8 cellular contexts compared by ENCODE assay signal in the genomic region with DNA sequence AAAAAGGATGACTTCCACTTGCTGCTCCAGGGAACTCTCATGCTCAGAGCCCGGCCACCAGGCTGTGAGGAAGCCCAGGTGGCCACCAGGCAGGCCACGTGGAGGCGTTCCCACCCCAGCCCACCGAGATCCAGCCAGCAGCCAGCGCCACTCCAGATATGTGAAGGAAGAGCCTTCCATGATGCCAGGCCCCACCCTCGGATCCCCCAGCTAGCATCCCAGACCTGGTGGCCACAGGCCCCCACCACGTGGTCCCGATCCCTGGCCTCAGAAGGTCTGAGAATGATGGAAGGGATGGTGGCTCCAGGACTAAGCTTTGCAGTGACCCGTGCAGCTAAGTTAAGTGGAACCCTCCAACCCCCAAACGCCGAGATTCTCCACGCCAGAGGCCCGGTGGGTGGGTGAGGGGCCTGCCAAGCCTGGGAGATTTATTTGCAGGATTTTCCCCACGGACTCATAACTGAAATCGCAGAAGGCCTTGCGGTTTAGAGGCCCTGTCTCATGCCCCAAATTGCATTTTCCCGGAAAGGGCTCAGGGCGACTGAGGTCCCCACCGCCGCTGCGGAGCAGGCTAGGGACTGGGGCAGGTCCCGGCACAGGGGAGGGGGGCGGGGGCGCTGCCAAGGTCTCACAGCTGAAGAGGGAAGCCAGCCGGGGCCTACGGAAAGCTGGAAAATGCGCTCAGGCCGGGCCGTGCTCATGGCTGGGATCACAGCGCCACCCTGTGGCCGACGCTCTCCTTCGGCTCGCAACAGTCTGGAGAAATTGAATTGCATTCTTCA. TPM values are rescaled to one million over a fixed set of nuclear protein-coding genes. Genes with fewer than 3 reads are reported as not detected.
DNase-seq lines count a peak whose midpoint lies in the region; ATAC-seq, FAIRE-seq and TF ChIP-seq lines count a peak whose summit lies in the region.

No MANE protein-coding gene starts in this region.

- no peaks in the 10 kb centered on the region; a peak in 1 of 7 replicates for H3K27me3 ChIP-seq in H1 (replicated peaks in 1 of 4; ENCODE audit: control insufficient read depth in 3 of 4, extremely low read depth in 1 of 4, insufficient read depth in 3 of 4, low read length in 3 of 4)

- no peaks in the 10 kb centered on the region for H3K4me1 ChIP-seq in H1 (replicated peaks in 1 of 4; ENCODE audit: control insufficient read depth in 3 of 4, insufficient read depth in 4 of 4, low read length in 3 of 4)

- no peak overlapping the region for H2AFZ ChIP-seq in H1 (ENCODE audit: low read length)

- no peak overlapping the region for H3K27ac ChIP-seq in H1 (ENCODE audit: low read depth, low read length)

- H3K23me2 ChIP-seq in H1 (ENCODE audit: low read depth, low read length), result no peaks in the 10 kb centered on the region

- no peak overlapping the region for H2BK15ac ChIP-seq in H1 (ENCODE audit: low read length)

- no peak overlapping the region for H2BK120ac ChIP-seq in H1 (replicated peaks; ENCODE audit: low read depth, low read length)

- no peak overlapping the region for H3K56ac ChIP-seq in H1 (replicated peaks; ENCODE audit: insufficient read length, low read depth, low read length)

- POLR2A ChIA-PET in H1 (lab: Charles Lee; ENCODE audit: partially characterized antibody), result no interaction called here

- no peak overlapping the region for H3K4me3 ChIP-seq in H1 (ENCODE audit: extremely low read depth in 1 of 4, insufficient read depth in 2 of 4, low read depth in 3 of 4, low read length in 4 of 4)

- ATAC-seq in HG02642 (IDR thresholded peaks at IDR 0.05; ENCODE audit: poor library complexity, unreplicated experiment) (peak; percentile 71), GM21737 (IDR thresholded peaks at IDR 0.05; ENCODE audit: unreplicated experiment) (no peak)

- H3K23ac ChIP-seq in H1 (ENCODE audit: insufficient read length), result no peak overlapping the region

- no peak overlapping the region for H2AK5ac ChIP-seq in H1 (ENCODE audit: low read depth, low read length)

- no peak for TF ChIP-seq EP300 in H1 (IDR thresholded peaks at IDR 0.05; ENCODE audit: borderline replicate concordance in 1 of 2, low read depth in 2 of 2, low read length in 2 of 2)

- no peak overlapping the region for H4K91ac ChIP-seq in H1 (replicated peaks; ENCODE audit: insufficient read length, low read length)

- H2BK20ac ChIP-seq in H1 (ENCODE audit: low read length), result no peak overlapping the region

- CTCF ChIA-PET in H1 (lab: Charles Lee; ENCODE audit: partially characterized antibody), result interaction anchor here (0.7 to 7.1 kb wide), 18 partner anchors 13 to 980 kb away, joined by 3 to 64 read pairs (median 3); no protein-coding TSS in a partner anchor

- H3K4me2 ChIP-seq in H1 (ENCODE audit: insufficient read depth in 1 of 2, low read depth in 2 of 2, low read length in 2 of 2), result no peak overlapping the region

- WGBS in H1 (ENCODE audit: extremely low coverage in 1 of 2, insufficient coverage in 1 of 2, insufficient read length in 1 of 2, insufficient replicate concordance in 2 of 2, low coverage in 1 of 2, low lambda C conversion rate in 2 of 2, missing lambda C conversion rate in 1 of 2), 2 experiments, result 44% methylated on average over 30 of the region's 34 CpGs; no CpG with 5 or more reads in 1 of the 2 experiments

- no peak overlapping the region for H4K5ac ChIP-seq in H1 (ENCODE audit: insufficient read length, low read depth, low read length)

- H4K20me1 ChIP-seq in H1 (replicated peaks in 1 of 2; ENCODE audit: control insufficient read depth in 1 of 2, insufficient read depth in 2 of 2, low read length in 2 of 2), result no peaks in the 10 kb centered on the region

- peak; percentile 84 to 91 (median 89) for TF ChIP-seq CTCF in H1 (IDR thresholded peaks at IDR 0.05; ENCODE audit: control extremely low read depth in 1 of 3, insufficient read depth in 1 of 3, low read depth in 1 of 3, low read length in 3 of 3)

- no peak overlapping the region for H3K9ac ChIP-seq in H1 (replicated peaks in 1 of 4; ENCODE audit: extremely low read depth in 1 of 4, low read depth in 3 of 4, low read length in 3 of 4)

- peaks cover 5 to 13% of the 10 kb centered on the region in 2 experiments for H3K9me3 ChIP-seq in H1 (ENCODE audit: insufficient read depth in 2 of 2, low read depth in 1 of 2, low read length in 1 of 2)

- TF ChIP-seq POLR2A in H1 (IDR thresholded peaks at IDR 0.05; ENCODE audit: control extremely low read depth in 1 of 2, low read depth in 2 of 2, low read length in 2 of 2), result no peak

- TF ChIP-seq RAD21 in H1 (IDR thresholded peaks at IDR 0.05 in 1 of 2, conservative IDR thresholded peaks at IDR 0.05 in 1 of 2; ENCODE audit: low read depth in 2 of 2, low read length in 2 of 2), result peak; percentile 96 to 97

- no peaks in the 10 kb centered on the region for H3K36me3 ChIP-seq in H1 (ENCODE audit: control insufficient read depth in 2 of 4, insufficient read depth in 4 of 4, low read length in 3 of 4)

- FAIRE-seq in H1 (lab: Jason Lieb, UNC), result peak; percentile 83

- H3K18ac ChIP-seq in H1 (ENCODE audit: extremely low read depth, low read length), result no peak overlapping the region; the same call in 1 of the 2 replicates

- no peaks in the 10 kb centered on the region for H3K79me1 ChIP-seq in H1 (ENCODE audit: low read depth, low read length)

- H3K79me2 ChIP-seq in H1 (ENCODE audit: control insufficient read depth in 1 of 2, insufficient read depth in 2 of 2, low read length in 2 of 2), result no peaks in the 10 kb centered on the region

- no peak overlapping the region for H3K14ac ChIP-seq in H1 (ENCODE audit: insufficient read length)

- no peak overlapping the region for H3K4ac ChIP-seq in H1 (replicated peaks; ENCODE audit: insufficient read length, low read depth, low read length)

- H4K8ac ChIP-seq in H1 (ENCODE audit: extremely low read depth, insufficient read depth, low read length), result peak overlapping the region; percentile 38; the same call in 1 of the 2 replicates

- H2BK5ac ChIP-seq in H1 (ENCODE audit: low read depth, low read length), result no peak overlapping the region

- no peak overlapping the region for H2BK12ac ChIP-seq in H1 (ENCODE audit: low read depth, low read length)

- peak; percentile 80 for DNase-seq in DMS53 (lab: John Stamatoyannopoulos, UW)
- peak; percentile 58 for DNase-seq in NCI-H345 treated with DMSO at 0.1 percent for 48 hours (lab: John Stamatoyannopoulos, UW; ENCODE audit: unreplicated experiment)
- DNase-seq in activated CD4-positive, alpha-beta T cell treated with anti-CD3 and anti-CD28 coated beads, Interleukin-2, amount 50 U/mL, for 4 hours, result peak; percentile 25 to 26
- DNase-seq in H1 (ENCODE audit: low read depth in 1 of 2, low spot score in 2 of 2), result peak; percentile 67 to 88
- DNase-seq in lung microvascular endothelial cell (ENCODE audit: low read depth in 2 of 2), result peak; percentile 64 to 73
- peak; percentile 28 for DNase-seq in stimulated activated CD8-positive, alpha-beta memory T cell treated with anti-CD3 and anti-CD28 coated beads, Interleukin-4, amount 100 ng/mL, for 24 hours (ENCODE audit: low read depth)

TF ChIP-seq in H1, 55 proteins besides CTCF, POLR2A, EP300 and RAD21:
- 0 out of 2 replicates have a peak, but pooled peaks have one; percentile 16 for TF ChIP-seq TEAD4 (IDR thresholded peaks at IDR 0.05; ENCODE audit: low read depth, low read length)
- no peak for TF ChIP-seq CTBP2 (IDR thresholded peaks at IDR 0.05; ENCODE audit: borderline replicate concordance, insufficient read depth, insufficient read length, low read length)
- TF ChIP-seq SP4 (IDR thresholded peaks at IDR 0.05; ENCODE audit: low read length), result no peak
- no peak for TF ChIP-seq RFX5 (IDR thresholded peaks at IDR 0.05; ENCODE audit: borderline replicate concordance, low read depth, low read length)
- TF ChIP-seq, protein P1, sequence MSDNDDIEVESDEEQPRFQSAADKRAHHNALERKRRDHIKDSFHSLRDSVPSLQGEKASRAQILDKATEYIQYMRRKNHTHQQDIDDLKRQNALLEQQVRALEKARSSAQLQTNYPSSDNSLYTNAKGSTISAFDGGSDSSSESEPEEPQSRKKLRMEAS (IDR thresholded peaks at IDR 0.05), result peak; percentile 11; the same call in 1 of the 2 replicates
TF ChIP-seq in H1: peak in this region for 2.

RNA-seq across cellular contexts. Expression of a gene that starts 31.1 kb away (rescaled TPM):
- total RNA-seq in H1 (2021; fragmentation: NEBNext Ultra II Directional; extraction: Animal tissue kit (Norgen Biotek cat#: 25700)), result not detected in 2 replicates
- polyA plus RNA-seq in H1 (2011; rRNA removed), result not detected in 2 replicates
- not detected for polyA plus RNA-seq in H1 (2011; cell fraction: cytosol; rRNA removed)
- not detected for polyA plus RNA-seq in H1 (2011; cell fraction: nucleus; rRNA removed)
- not detected in 4 replicates for polyA plus RNA-seq in H1 (2012, experiment 1 of 2)
- not detected for polyA plus RNA-seq in H1 (2012, experiment 2 of 2)
- not detected for polyA plus RNA-seq in H1 (2013, experiment 1 of 2)
- polyA plus RNA-seq in H1 (2013, experiment 2 of 2), result not detected
- not detected in 2 replicates for polyA minus RNA-seq in H1 (2011; rRNA and poly(A)+ RNA removed)
- polyA minus RNA-seq in H1 (2011; cell fraction: cytosol; rRNA and poly(A)+ RNA removed), result not detected
- not detected for polyA minus RNA-seq in H1 (2011; cell fraction: nucleus; rRNA and poly(A)+ RNA removed)
- not detected in 2 replicates for total RNA-seq in lung microvascular endothelial cell

Comparison
In these comparisons a context has a peak if more than half of its experiments do, and no peak if none do; other contexts are left out.
1. DNase-seq: peak in every context shown above with its lines; median percentile 80 in DMS53; 78 in H1; 68 in lung microvascular endothelial cell; 58 in NCI-H345 treated with DMSO at 0.1 percent for 48 hours; 28 in stimulated activated CD8-positive, alpha-beta memory T cell treated with anti-CD3 and anti-CD28 coated beads, Interleukin-4, amount 100 ng/mL, for 24 hours; 26 in activated CD4-positive, alpha-beta T cell treated with anti-CD3 and anti-CD28 coated beads, Interleukin-2, amount 50 U/mL, for 4 hours.